In genomic region chr10:124935946-124936345, GRCh38 we compare ENCODE assay signal across 15 cellular contexts. TPM values are rescaled to one million over a fixed set of nuclear protein-coding genes. Genes with fewer than 3 reads are reported as not detected.
DNase-seq lines count a peak whose midpoint lies in the region; ATAC-seq and TF ChIP-seq lines count a peak whose summit lies in the region.
"Had no signal": no experiment of that assay in that cellular context is flagged by ENCODE, and none has a peak within 500 bp of the region (broad histone marks: within the 10 kb centered on the region; RNA-seq: fewer than 3 reads in every experiment).

No MANE protein-coding gene starts in this region.

- H3K4me3 Mint-ChIP-seq in activated naive CD4-positive, alpha-beta T cell treated with anti-CD3 and anti-CD28 coated beads, Interleukin-2, amount 10 ng/mL, durations not matched to agents 7 days and 5 days, result no peak overlapping the region

- H3K9me3 Mint-ChIP-seq in activated naive CD4-positive, alpha-beta T cell treated with anti-CD3 and anti-CD28 coated beads, Interleukin-2, amount 10 ng/mL, durations not matched to agents 7 days and 5 days, result peaks cover 4% of the 10 kb centered on the region

- intact Hi-C loops in right cardiac atrium (cut with DNase I), result no loop called here

- no peaks in the 10 kb centered on the region for H3K27me3 Mint-ChIP-seq in activated naive CD4-positive, alpha-beta T cell treated with anti-CD3 and anti-CD28 coated beads, Interleukin-2, amount 10 ng/mL, durations not matched to agents 7 days and 5 days

- peaks cover 9% of the 10 kb centered on the region for H3K36me3 Mint-ChIP-seq in activated naive CD4-positive, alpha-beta T cell treated with anti-CD3 and anti-CD28 coated beads, Interleukin-2, amount 10 ng/mL, durations not matched to agents 7 days and 5 days

- H3K27me3 ChIP-seq in right cardiac atrium (ENCODE audit: control insufficient read depth, insufficient read depth), result no peaks in the 10 kb centered on the region
- H3K27me3 ChIP-seq: cardiac muscle cell, pancreas, transverse colon had no signal

- DNase-seq in activated naive CD4-positive, alpha-beta T cell treated with Interleukin-2 at 50 U/mL for 16 hours, result peak; percentile 12
- no peak for DNase-seq in activated naive CD4-positive, alpha-beta T cell treated with anti-CD3 and anti-CD28 coated beads, Interleukin-2, amount 10 ng/mL, durations not matched to agents 7 days and 5 days
- DNase-seq in NB4 (ENCODE audit: low read depth) (peak; percentile 25), epithelial cell of esophagus (ENCODE audit: low read depth) (peak; percentile 75), retina (no peak), amniotic stem cell (lab: John Stamatoyannopoulos, UW) (no peak), right cardiac atrium (no peak)
- peak; percentile 27 for DNase-seq in stimulated activated CD4-positive, alpha-beta T cell treated with anti-CD3 and anti-CD28 coated beads, Interleukin-4, amount 100 ng/mL, for 1 hour
- DNase-seq: activated effector memory CD4-positive, alpha-beta T cell treated with Interleukin-2 at 50 U/mL for 16 hours; effector memory CD4-positive, alpha-beta T cell; immature natural killer cell; NCI-H345; pancreas; transverse colon had no signal

- TF ChIP-seq CTCF in NB4 (IDR thresholded peaks at IDR 0.05; ENCODE audit: low read depth, low read length) (no peak), epithelial cell of esophagus (IDR thresholded peaks at IDR 0.05; ENCODE audit: insufficient read depth, low read depth, low read length, missing control alignments) (no peak)

- H3K27ac ChIP-seq in right cardiac atrium (ENCODE audit: low read length), result no peak overlapping the region
- H3K27ac ChIP-seq: cardiac muscle cell, pancreas, transverse colon had no signal

- 87% methylated on average over 2 of the region's 2 CpGs for WGBS in right cardiac atrium

- H3K9me3 ChIP-seq in right cardiac atrium (ENCODE audit: control insufficient read depth, low read length), result no peaks in the 10 kb centered on the region
- H3K9me3 ChIP-seq: pancreas, transverse colon had no signal

- CTCF ChIA-PET in activated naive CD4-positive, alpha-beta T cell treated with anti-CD3 and anti-CD28 coated beads, Interleukin-2, amount 10 ng/mL, durations not matched to agents 7 days and 5 days (lab: Charles Lee), result no interaction called here

- H3K4me3 ChIP-seq in NB4 (ENCODE audit: low read depth, low read length) (no peak overlapping the region), epithelial cell of esophagus (ENCODE audit: low read length) (no peak overlapping the region), right cardiac atrium (ENCODE audit: low read length) (no peak overlapping the region)
- H3K4me3 ChIP-seq: cardiac muscle cell, pancreas, transverse colon had no signal

- H3K4me1 ChIP-seq in right cardiac atrium (ENCODE audit: control insufficient read depth, insufficient read depth, low read length), result peaks cover 2% of the 10 kb centered on the region

- TF ChIP-seq POLR2A in NB4 (IDR thresholded peaks at IDR 0.05; ENCODE audit: extremely low read depth, insufficient read length), result no peak

- peaks cover 10% of the 10 kb centered on the region for H3K4me1 Mint-ChIP-seq in activated naive CD4-positive, alpha-beta T cell treated with anti-CD3 and anti-CD28 coated beads, Interleukin-2, amount 10 ng/mL, durations not matched to agents 7 days and 5 days

- ATAC-seq in right cardiac atrium, result no peak
- ATAC-seq: pancreas had no signal

- H3K27ac Mint-ChIP-seq in activated naive CD4-positive, alpha-beta T cell treated with anti-CD3 and anti-CD28 coated beads, Interleukin-2, amount 10 ng/mL, durations not matched to agents 7 days and 5 days, result no peak overlapping the region

RNA-seq across cellular contexts. Expression of gene ZRANB1, which starts 6.0 kb away (rescaled TPM):
- total RNA-seq in right cardiac atrium, result 10 to 100 TPM; 25.3 to 32.2 (median 29.0) TPM
- polyA plus RNA-seq in right cardiac atrium, result 14.4 TPM

Comparison
In these comparisons a context has a peak if more than half of its experiments do, and no peak if none do; other contexts are left out.
1. DNase-seq: peak in activated naive CD4-positive, alpha-beta T cell treated with Interleukin-2 at 50 U/mL for 16 hours (single experiment), NB4 (single experiment), epithelial cell of esophagus (single experiment) and stimulated activated CD4-positive, alpha-beta T cell treated with anti-CD3 and anti-CD28 coated beads, Interleukin-4, amount 100 ng/mL, for 1 hour (single experiment); none in activated naive CD4-positive, alpha-beta T cell treated with anti-CD3 and anti-CD28 coated beads, Interleukin-2, amount 10 ng/mL, durations not matched to agents 7 days and 5 days (single experiment), retina (single experiment), amniotic stem cell (single experiment) and right cardiac atrium (0 of 3).